Comparison of ENCODE assay signal across 25 cellular contexts in the genomic region with DNA sequence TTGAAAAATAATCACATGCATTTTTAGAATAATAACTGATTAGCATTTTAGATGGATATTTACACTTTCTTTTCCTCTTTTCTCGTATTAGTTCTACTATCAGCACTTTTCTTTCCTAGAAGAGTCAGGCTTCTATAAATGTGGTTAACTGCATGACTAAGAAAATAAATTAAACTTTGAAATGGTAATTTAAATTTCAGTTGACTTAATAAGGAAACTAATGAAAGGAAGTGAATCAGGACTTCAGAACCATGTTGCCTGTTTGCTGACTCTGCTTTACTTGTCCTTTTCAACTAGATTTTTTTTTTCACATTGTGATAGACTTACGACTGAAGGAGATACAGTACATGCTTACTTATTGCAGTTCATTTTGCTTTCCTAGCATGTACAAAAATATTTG.
"Had no signal": no experiment of that assay in that cellular context is flagged by ENCODE, and none has a peak within 500 bp of the region (broad histone marks: within the 10 kb centered on the region; RNA-seq: fewer than 3 reads in every experiment).

No MANE protein-coding gene starts in this region.

- H3K4me2 ChIP-seq: KMS-11, PC-9, SK-N-SH had no signal

- H3K4me3 ChIP-seq: K562, PC-9, SJSA1 had no signal

- H3K27ac ChIP-seq: KMS-11, PC-9, SJSA1 had no signal

- H3K4me1 ChIP-seq: SJSA1 had no signal

- H3K36me3 ChIP-seq: SJSA1 had no signal

- H3K27me3 ChIP-seq: SJSA1 had no signal

- DNase-seq: Kasumi-1, MV-4-11, NCI-H1048, NCI-H1105 treated with DMSO at 0.1 percent for 48 hours, NCI-H1436, NCI-H187, NCI-H2029, NCI-H2081 treated with DMSO at 0.1 percent for 48 hours, NCI-H2171, NCI-H226, NCI-H446, NCI-H510A, NCI-H524 treated with DMSO at 0.1 percent for 48 hours, NCI-H69, NCI-H774, PC-9, Right ventricle myocardium superior, RPMI8226, SIG-M5, SK-N-SH had no signal

- H3K27me3 Mint-ChIP-seq: IgD-negative memory B cell had no signal

- ATAC-seq: K562 had no signal

- H3K9me3 ChIP-seq: SK-N-SH had no signal

- H3K4me3 Mint-ChIP-seq: IgD-negative memory B cell had no signal

- H3K9me2 ChIP-seq: SK-N-SH had no signal

- H3K9ac ChIP-seq: KMS-11, SK-N-SH had no signal

- H3K27ac Mint-ChIP-seq: IgD-negative memory B cell had no signal

- H3K36me3 Mint-ChIP-seq: IgD-negative memory B cell had no signal

- H3K4me1 Mint-ChIP-seq: IgD-negative memory B cell had no signal

- FAIRE-seq: K562, RCC 7860 had no signal

- H2AFZ ChIP-seq: PC-9 had no signal
